ENCODE assay signal across 1 cellular context in genomic region chr2:9555338-9556120, GRCh38.
TF ChIP-seq lines count a peak whose summit lies in the region.

Gene ADAM17, minus strand, starts transcription at chr2:9555830. Its CDS starts 225 bp downstream, at chr2:9555605.

TF ChIP-seq in GM12878, 131 proteins besides CTCF, POLR2A, EP300 and RAD21 (continued from another document):
- TF ChIP-seq PBX3 (IDR thresholded peaks at IDR 0.05; ENCODE audit: insufficient replicate concordance, low read depth, low read length) (no peak), POLR2AphosphoS2 (IDR thresholded peaks at IDR 0.05; ENCODE audit: low read depth, low read length) (peak; percentile 90), RELA (IDR thresholded peaks at IDR 0.05; ENCODE audit: borderline replicate concordance, partially characterized antibody) (peak; percentile 18), IKZF1 (conservative IDR thresholded peaks at IDR 0.05) (peak; percentile 97)
